Comparison of ENCODE assay signal across 21 cellular contexts in the genomic region with DNA sequence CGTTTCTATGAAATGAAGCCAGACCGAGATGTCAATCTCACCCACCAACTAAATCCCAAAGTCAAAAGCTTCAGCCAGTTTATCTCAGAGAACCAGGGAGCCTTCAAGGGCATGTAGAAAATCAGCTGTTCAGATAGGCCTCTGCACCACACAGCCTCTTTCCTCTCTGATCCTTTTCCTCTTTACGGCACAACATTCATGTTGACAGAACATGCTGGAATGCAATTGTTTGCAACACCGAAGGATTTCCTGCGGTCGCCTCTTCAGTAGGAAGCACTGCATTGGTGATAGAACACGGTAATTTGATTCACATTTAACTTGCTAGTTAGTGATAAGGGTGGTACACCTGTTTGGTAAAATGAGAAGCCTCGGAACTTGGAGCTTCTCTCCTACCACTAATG.
"Had no signal": no experiment of that assay in that cellular context is flagged by ENCODE, and none has a peak within 500 bp of the region (broad histone marks: within the 10 kb centered on the region; RNA-seq: fewer than 3 reads in every experiment).

No MANE protein-coding gene starts in this region.

- H3K4me3 ChIP-seq: ascending aorta, coronary artery, left lung, ovary, sigmoid colon, suprapubic skin, upper lobe of right lung had no signal

- H3K27ac ChIP-seq: left lung, ovary, sigmoid colon, suprapubic skin, upper lobe of right lung had no signal

- H3K27me3 ChIP-seq: ascending aorta, ovary, suprapubic skin had no signal

- H3K4me3 Mint-ChIP-seq: activated naive CD8-positive, alpha-beta T cell treated with anti-CD3 and anti-CD28 coated beads, Interleukin-2, amount 10 ng/mL, durations not matched to agents 7 days and 5 days; memory B cell; neural crest cell; T-helper 1 cell treated with Interleukin-12 subunit alpha and Interleukin-12 subunit beta and Interleukin-4 antibody, amounts not matched to agents 30 μg/mL and 1 μg/mL, for 36 hours had no signal

- H3K36me3 Mint-ChIP-seq: activated naive CD8-positive, alpha-beta T cell treated with anti-CD3 and anti-CD28 coated beads, Interleukin-2, amount 10 ng/mL, durations not matched to agents 7 days and 5 days; memory B cell had no signal

- H3K9me3 Mint-ChIP-seq: activated naive CD8-positive, alpha-beta T cell treated with anti-CD3 and anti-CD28 coated beads, Interleukin-2, amount 10 ng/mL, durations not matched to agents 7 days and 5 days; memory B cell; neural crest cell; T-helper 1 cell treated with Interleukin-12 subunit alpha and Interleukin-12 subunit beta and Interleukin-4 antibody, amounts not matched to agents 30 μg/mL and 1 μg/mL, for 36 hours had no signal

- H3K27me3 Mint-ChIP-seq: memory B cell had no signal

- DNase-seq: activated CD4-positive, alpha-beta T cell treated with anti-CD3 and anti-CD28 coated beads, Interleukin-2, amount 50 U/mL, for 48 hours; activated CD4-positive, CD25-positive, alpha-beta regulatory T cell treated with anti-CD3 and anti-CD28 coated beads, Interleukin-2, amount 50 U/mL, for 72 hours; activated naive CD8-positive, alpha-beta T cell treated with anti-CD3 and anti-CD28 coated beads, Interleukin-2, amount 10 ng/mL, durations not matched to agents 7 days and 5 days; activated T-cell treated with anti-CD3 and anti-CD28 coated beads, Interleukin-2, amount 50 U/mL, for 48 hours; caudate nucleus; effector memory CD4-positive, alpha-beta T cell; erythroblast; left lung; ovary; sigmoid colon; stimulated activated CD4-positive, alpha-beta T cell treated with anti-CD3 and anti-CD28 coated beads, Interleukin-4, amount 100 ng/mL, for 1 hour; stimulated activated CD8-positive, alpha-beta memory T cell treated with anti-CD3 and anti-CD28 coated beads, Interleukin-4, amount 100 ng/mL, for 48 hours; stimulated activated naive CD8-positive, alpha-beta T cell treated with anti-CD3 and anti-CD28 coated beads, Interleukin-15, Interleukin-2, amounts not matched to agents 100 U/mL and 50 U/mL, for 24 hours; upper lobe of right lung had no signal

- H3K9me3 ChIP-seq: ascending aorta, left lung, ovary, sigmoid colon, suprapubic skin, upper lobe of right lung had no signal

- H3K36me3 ChIP-seq: ascending aorta, left lung, ovary, sigmoid colon, upper lobe of right lung had no signal

- H3K27ac Mint-ChIP-seq: activated naive CD8-positive, alpha-beta T cell treated with anti-CD3 and anti-CD28 coated beads, Interleukin-2, amount 10 ng/mL, durations not matched to agents 7 days and 5 days; memory B cell; T-helper 1 cell treated with Interleukin-12 subunit alpha and Interleukin-12 subunit beta and Interleukin-4 antibody, amounts not matched to agents 30 μg/mL and 1 μg/mL, for 36 hours had no signal

- ATAC-seq: left lung; SK-N-SH treated with all-trans-retinoic acid at 6 μM for 48 hours; stimulated activated naive CD8-positive, alpha-beta T cell treated with anti-CD3 and anti-CD28 coated beads, Interleukin-15, Interleukin-2, amounts not matched to agents 100 U/mL and 50 U/mL, for 24 hours; upper lobe of right lung had no signal
